Comparison of ENCODE assay signal across 1 cellular context in genomic region chr16:9665851-9666271, GRCh38.
TF ChIP-seq lines count a peak whose summit lies in the region.

No MANE protein-coding gene starts in this region.

TF ChIP-seq in H1, 55 proteins besides CTCF, POLR2A, EP300 and RAD21:
- TF ChIP-seq CHD7 (IDR thresholded peaks at IDR 0.05; ENCODE audit: insufficient replicate concordance, low read length) (no peak), SIRT6 (IDR thresholded peaks at IDR 0.05; ENCODE audit: low read length) (no peak), TEAD4 (IDR thresholded peaks at IDR 0.05; ENCODE audit: low read depth, low read length) (no peak), KDM1A (IDR thresholded peaks at IDR 0.05; ENCODE audit: borderline replicate concordance, low read length) (no peak), CREB1 (IDR thresholded peaks at IDR 0.05) (no peak), BACH1 (IDR thresholded peaks at IDR 0.05; ENCODE audit: low read length) (no peak), PHF8 (conservative IDR thresholded peaks at IDR 0.05; ENCODE audit: low read depth, low read length) (no peak), NRF1 (IDR thresholded peaks at IDR 0.05; ENCODE audit: low read depth, low read length) (no peak), GABPA (IDR thresholded peaks at IDR 0.05; ENCODE audit: borderline replicate concordance, insufficient read depth, low read length) (no peak), SUZ12 (IDR thresholded peaks at IDR 0.05; ENCODE audit: low read length) (no peak), TCF12 (IDR thresholded peaks at IDR 0.05; ENCODE audit: low read depth, low read length) (no peak), TAF1 (IDR thresholded peaks at IDR 0.05; ENCODE audit: low read depth, low read length) (no peak), SP2 (IDR thresholded peaks at IDR 0.05; ENCODE audit: low read length) (no peak), EZH2 (IDR thresholded peaks at IDR 0.05; ENCODE audit: low read depth, low read length, severe bottlenecking) (no peak), NANOG (IDR thresholded peaks at IDR 0.05; ENCODE audit: insufficient read depth, low read depth, low read length, poor library complexity, severe bottlenecking) (no peak), YY1 (IDR thresholded peaks at IDR 0.05; ENCODE audit: low read depth, low read length) (no peak), HDAC6 (IDR thresholded peaks at IDR 0.05; ENCODE audit: low read depth, low read length) (no peak), SAP30 (IDR thresholded peaks at IDR 0.05; ENCODE audit: insufficient read depth, insufficient replicate concordance, low read length) (no peak)
- TF ChIP-seq, protein P1, sequence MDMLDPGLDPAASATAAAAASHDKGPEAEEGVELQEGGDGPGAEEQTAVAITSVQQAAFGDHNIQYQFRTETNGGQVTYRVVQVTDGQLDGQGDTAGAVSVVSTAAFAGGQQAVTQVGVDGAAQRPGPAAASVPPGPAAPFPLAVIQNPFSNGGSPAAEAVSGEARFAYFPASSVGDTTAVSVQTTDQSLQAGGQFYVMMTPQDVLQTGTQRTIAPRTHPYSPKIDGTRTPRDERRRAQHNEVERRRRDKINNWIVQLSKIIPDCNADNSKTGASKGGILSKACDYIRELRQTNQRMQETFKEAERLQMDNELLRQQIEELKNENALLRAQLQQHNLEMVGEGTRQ (IDR thresholded peaks at IDR 0.05; ENCODE audit: low read length) = no peak
